ENCODE assay signal across 10 cellular contexts in genomic region chr6:27970444-27970843, GRCh38. TPM values are rescaled to one million over a fixed set of nuclear protein-coding genes. Genes with fewer than 3 reads are reported as not detected.
"Had no signal": no experiment of that assay in that cellular context is flagged by ENCODE, and none has a peak within 500 bp of the region (broad histone marks: within the 10 kb centered on the region; RNA-seq: fewer than 3 reads in every experiment).

No MANE protein-coding gene starts in this region.

- ATAC-seq: GM23338 had no signal

- H3K4me1 ChIP-seq: HAP-1 had no signal

- H3K9me3 ChIP-seq: HAP-1 had no signal

- H3K36me3 ChIP-seq: HAP-1 had no signal

- H3K27ac ChIP-seq: GM23248 had no signal

- H2AFZ ChIP-seq: GM23248, GM23338 had no signal

- DNase-seq: GM23248, GOT3, H7, H9, HCEC 1CT had no signal

- H3K4me1 Mint-ChIP-seq: GM23338, H9 had no signal

- H3K4me2 ChIP-seq: GM23338 had no signal

- H3K27ac Mint-ChIP-seq: GM23338, H9 had no signal

- H3K4me3 ChIP-seq: GM23248, GM23338, HAP-1 had no signal

- H3K4me3 Mint-ChIP-seq: GM23338, H9 had no signal

- FAIRE-seq: H1, H54 had no signal

- H3K9ac ChIP-seq: GM23248 had no signal

RNA-seq across cellular contexts. Expression of gene OR2B6, which starts 13.4 kb away (rescaled TPM):
- total RNA-seq: GM23248, GM23338, H1, H4, H7, H9 had no signal
- polyA plus RNA-seq: GM23248 had no signal

RNA-seq across cellular contexts. Expression of gene OR2B2, which starts 58.2 kb away (rescaled TPM):
- total RNA-seq: GM23248, H1, H4, H7, H9 had no signal
- polyA plus RNA-seq: GM23248, GM23338, H1 had no signal
